8 cellular contexts compared by ENCODE assay signal in the genomic region with DNA sequence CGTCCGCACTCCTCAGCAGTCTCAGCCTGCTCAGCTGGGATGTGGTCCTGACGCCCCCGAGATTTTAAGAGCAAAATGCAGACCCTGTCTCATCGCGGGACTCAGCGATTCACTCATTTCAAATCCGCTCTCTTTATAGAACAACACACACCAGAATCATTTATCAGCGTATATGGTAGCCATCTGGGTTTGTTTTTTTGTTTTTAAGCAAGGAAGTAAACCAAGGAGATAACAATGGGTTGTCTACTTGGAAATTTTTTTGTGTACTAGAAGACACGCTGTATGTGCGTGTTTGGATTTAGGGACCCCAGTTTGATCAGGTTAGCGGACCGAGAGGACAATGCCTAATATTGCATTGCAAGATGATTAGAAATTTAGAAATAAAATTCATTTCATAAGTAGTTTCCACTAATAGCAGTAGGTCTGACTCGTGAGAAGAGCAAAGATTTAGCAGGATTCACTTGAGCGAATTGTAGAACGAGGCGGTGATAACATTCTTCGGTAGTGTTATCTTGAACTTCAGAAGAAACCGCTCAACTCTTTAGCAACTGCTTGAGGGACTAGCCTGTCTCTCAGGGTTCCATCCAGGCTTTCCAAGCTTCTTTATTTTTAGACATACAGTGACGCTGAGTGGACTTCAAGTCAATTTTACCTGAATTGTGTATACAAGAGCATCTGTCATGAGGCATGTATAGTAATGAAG. TPM values are rescaled to one million over a fixed set of nuclear protein-coding genes. Genes with fewer than 3 reads are reported as not detected.
DNase-seq lines count a peak whose midpoint lies in the region; ATAC-seq, FAIRE-seq and TF ChIP-seq lines count a peak whose summit lies in the region.

No MANE protein-coding gene starts in this region.

- DNase-seq in SIG-M5 treated with dmso at 0.1 percent for 504 hours (lab: John Stamatoyannopoulos, UW; ENCODE audit: unreplicated experiment): peak; percentile 12
- no peak for DNase-seq in SIG-M5 (lab: John Stamatoyannopoulos, UW)
- no peak for DNase-seq in H54 (ENCODE audit: insufficient read length, low spot score)
- no peak for DNase-seq in MG63
- no peak for DNase-seq in kidney
- DNase-seq in stimulated activated naive CD8-positive, alpha-beta T cell treated with anti-CD3 and anti-CD28 coated beads, Interleukin-15, amount 100 ng/mL, for 72 hours: no peak
- DNase-seq in NCI-H1436 treated with DMSO at 0.1 percent for 48 hours (lab: John Stamatoyannopoulos, UW): no peak

- H3K36me3 ChIP-seq in MG63 (peaks cover 10% of the 10 kb centered on the region), kidney (ENCODE audit: control insufficient read depth in 1 of 2, insufficient read depth in 2 of 2, low read length in 2 of 2) (no peaks in the 10 kb centered on the region)

- H3K9me3 ChIP-seq in MG63: no peaks in the 10 kb centered on the region
- H3K9me3 ChIP-seq in kidney (ENCODE audit: control insufficient read depth in 1 of 2, low read length in 2 of 2): no peaks in the 10 kb centered on the region

- intact Hi-C loops in kidney (cut with DNase I): no loop called here

- no peaks in the 10 kb centered on the region for H3K27me3 Mint-ChIP-seq in stimulated activated naive CD8-positive, alpha-beta T cell treated with anti-CD3 and anti-CD28 coated beads, Interleukin-15, amount 100 ng/mL, for 72 hours

- no peaks in the 10 kb centered on the region for H3K27me3 ChIP-seq in MG63

- H3K27ac ChIP-seq in angular gyrus (ENCODE audit: low read depth, low read length): peak overlapping the region; percentile 99
- H3K27ac ChIP-seq in kidney (ENCODE audit: low read depth in 2 of 2, low read length in 2 of 2): peak overlapping the region; percentile 79 to 100

- TF ChIP-seq POLR2A in H54 (IDR thresholded peaks at IDR 0.05; ENCODE audit: low read depth, low read length): peak; percentile 32; the same call in 1 of the 2 replicates

- H3K4me1 Mint-ChIP-seq in stimulated activated naive CD8-positive, alpha-beta T cell treated with anti-CD3 and anti-CD28 coated beads, Interleukin-15, amount 100 ng/mL, for 72 hours: peaks cover 56% of the 10 kb centered on the region

- peak overlapping the region; percentile 87 to 100 for H3K4me3 Mint-ChIP-seq in stimulated activated naive CD8-positive, alpha-beta T cell treated with anti-CD3 and anti-CD28 coated beads, Interleukin-15, amount 100 ng/mL, for 72 hours

- H3K27ac Mint-ChIP-seq in stimulated activated naive CD8-positive, alpha-beta T cell treated with anti-CD3 and anti-CD28 coated beads, Interleukin-15, amount 100 ng/mL, for 72 hours: peak overlapping the region; percentile 98 to 100

- peaks cover 7 to 9% of the 10 kb centered on the region in 2 donors for H3K4me1 ChIP-seq in kidney (ENCODE audit: control insufficient read depth in 1 of 2, insufficient read depth in 1 of 2, low read depth in 1 of 2, low read length in 2 of 2)

- peak overlapping the region; percentile 56 to 78 for H3K9ac ChIP-seq in kidney (ENCODE audit: low read length in 2 of 2)

- TF ChIP-seq CTCF in kidney (IDR thresholded peaks at IDR 0.05; ENCODE audit: borderline replicate concordance, extremely low read depth, insufficient read depth): no peak

- H3K9me3 Mint-ChIP-seq in stimulated activated naive CD8-positive, alpha-beta T cell treated with anti-CD3 and anti-CD28 coated beads, Interleukin-15, amount 100 ng/mL, for 72 hours: no peaks in the 10 kb centered on the region

- FAIRE-seq in H54 (lab: Jason Lieb, UNC) (no peak), kidney (lab: Jason Lieb, UNC) (no peak)

- H3K4me3 ChIP-seq in MG63 (peak overlapping the region; percentile 84), kidney (ENCODE audit: low read length in 2 of 2) (peak overlapping the region; percentile 90 to 92)

- ATAC-seq in stimulated activated naive CD8-positive, alpha-beta T cell treated with anti-CD3 and anti-CD28 coated beads, Interleukin-15, amount 100 ng/mL, for 72 hours: peak; percentile 12

RNA-seq across cellular contexts. Expression of a gene that starts 1.3 kb away (rescaled TPM):
- 10.2 and 11.6 TPM in 2 replicates for total RNA-seq in MG63 (2014; rRNA removed; shearing (Covaris generic); ENCODE audit: low replicate concordance)
- total RNA-seq in kidney: 22.5 TPM
- polyA plus RNA-seq in kidney (ENCODE audit: insufficient read depth, low read depth, low replicate concordance): 6.1 TPM

RNA-seq across cellular contexts. Expression of a gene that starts 1.3 kb away (rescaled TPM):
- 105 and 153 TPM in 2 replicates for total RNA-seq in MG63 (2014; rRNA removed; shearing (Covaris generic); ENCODE audit: low replicate concordance)
- total RNA-seq in kidney: 117 TPM
- 998 TPM for polyA plus RNA-seq in kidney (ENCODE audit: insufficient read depth, low read depth, low replicate concordance)
